In genomic region chr5:175851727-175852126, GRCh38 we compare ENCODE assay signal across 37 cellular contexts. TPM values are rescaled to one million over a fixed set of nuclear protein-coding genes. Genes with fewer than 3 reads are reported as not detected.
"Had no signal": no experiment of that assay in that cellular context is flagged by ENCODE, and none has a peak within 500 bp of the region (broad histone marks: within the 10 kb centered on the region; RNA-seq: fewer than 3 reads in every experiment).

No MANE protein-coding gene starts in this region.

- H3K9me3 ChIP-seq: adrenal gland, body of pancreas, colonic mucosa, esophagus squamous epithelium, gastroesophageal sphincter, heart right ventricle had no signal

- H3K9me3 Mint-ChIP-seq: activated CD4-positive, alpha-beta memory T cell treated with anti-CD3 and anti-CD28 coated beads for 36 hours; activated CD4-positive, alpha-beta T cell treated with anti-CD3 and anti-CD28 coated beads, Interleukin-2, amount 10 ng/mL, durations not matched to agents 24 days and 14 days; activated naive CD4-positive, alpha-beta T cell treated with anti-CD3 and anti-CD28 coated beads for 36 hours; activated naive CD4-positive, alpha-beta T cell treated with anti-CD3 and anti-CD28 coated beads, Interleukin-2, amount 50 U/mL, for 24 hours; activated naive CD8-positive, alpha-beta T cell treated with anti-CD3 and anti-CD28 coated beads for 36 hours; activated naive CD8-positive, alpha-beta T cell treated with anti-CD3 and anti-CD28 coated beads, Interleukin-2, amount 50 U/mL, for 24 hours; activated T-helper 1 cell treated with anti-CD3 and anti-CD28 coated beads, Interleukin-12 subunit alpha, Interleukin-12 subunit beta, Interleukin-2, Interleukin-4 antibody, amounts not matched to agents 30 ng/mL and 10 ng/mL and 1 ng/mL, durations not matched to agents 14 hours and 24 hours and 36 hours; activated T-helper 2 cell treated with anti-CD3 and anti-CD28 coated beads, Interferon-gamma antibody, Interleukin-2, Interleukin-4, amounts not matched to agents 10 μg/mL and 5 μg/mL and 100 μg/mL, durations not matched to agents 14 hours and 24 hours and 36 hours had no signal

- DNase-seq: activated CD4-positive, alpha-beta memory T cell treated with anti-CD3 and anti-CD28 coated beads for 36 hours; activated CD4-positive, alpha-beta T cell treated with anti-CD3 and anti-CD28 coated beads for 36 hours; activated CD4-positive, alpha-beta T cell treated with anti-CD3 and anti-CD28 coated beads, Interleukin-2, amount 10 ng/mL, durations not matched to agents 24 days and 14 days; activated CD4-positive, CD25-positive, alpha-beta regulatory T cell; activated CD4-positive, CD25-positive, alpha-beta regulatory T cell treated with anti-CD3 and anti-CD28 coated beads, Interleukin-2, amount 50 U/mL, for 72 hours; activated CD8-positive, alpha-beta memory T cell treated with anti-CD3 and anti-CD28 coated beads, Interleukin-2, amount 10 ng/mL, durations not matched to agents 7 days and 5 days; activated CD8-positive, alpha-beta memory T cell treated with anti-CD3 and anti-CD28 coated beads, Interleukin-2, amount 50 U/mL, for 4 hours; activated CD8-positive, alpha-beta T cell treated with anti-CD3 and anti-CD28 coated beads, Interleukin-2, amount 10 ng/mL, durations not matched to agents 7 days and 5 days; activated effector memory CD4-positive, alpha-beta T cell treated with anti-CD3 and anti-CD28 coated beads, Interleukin-2, amount 50 U/mL, for 16 hours; activated naive CD4-positive, alpha-beta T cell treated with anti-CD3 and anti-CD28 coated beads for 36 hours; activated naive CD8-positive, alpha-beta T cell treated with anti-CD3 and anti-CD28 coated beads for 36 hours; activated naive CD8-positive, alpha-beta T cell treated with anti-CD3 and anti-CD28 coated beads, Interleukin-2, amount 50 U/mL, for 24 hours; activated T-cell treated with anti-CD3 and anti-CD28 coated beads, Interleukin-2, amount 50 U/mL, for 1 hour; activated T-cell treated with anti-CD3 and anti-CD28 coated beads, Interleukin-2, amount 50 U/mL, for 48 hours; adrenal gland; amygdala; aorta; body of pancreas; caudate nucleus; colonic mucosa; effector CD8-positive, alpha-beta T cell; esophagus squamous epithelium; foreskin melanocyte; heart right ventricle; T-helper 2 cell had no signal

- H3K27ac ChIP-seq: adrenal gland, body of pancreas, colonic mucosa, epithelial cell of prostate, esophagus squamous epithelium, gastroesophageal sphincter had no signal

- H3K36me3 Mint-ChIP-seq: activated CD8-positive, alpha-beta memory T cell treated with anti-CD3 and anti-CD28 coated beads, Interleukin-2, amount 10 ng/mL, durations not matched to agents 7 days and 5 days; activated naive CD8-positive, alpha-beta T cell treated with anti-CD3 and anti-CD28 coated beads for 36 hours had no signal

- FAIRE-seq: endometrium, endothelial cell of umbilical vein had no signal

- H3K4me3 Mint-ChIP-seq: activated CD4-positive, alpha-beta memory T cell treated with anti-CD3 and anti-CD28 coated beads for 36 hours; activated CD4-positive, alpha-beta T cell treated with anti-CD3 and anti-CD28 coated beads for 36 hours; activated CD4-positive, alpha-beta T cell treated with anti-CD3 and anti-CD28 coated beads, Interleukin-2, amount 10 ng/mL, durations not matched to agents 24 days and 14 days; activated CD8-positive, alpha-beta memory T cell treated with anti-CD3 and anti-CD28 coated beads, Interleukin-2, amount 10 ng/mL, durations not matched to agents 7 days and 5 days; activated CD8-positive, alpha-beta T cell treated with anti-CD3 and anti-CD28 coated beads, Interleukin-2, amount 10 ng/mL, durations not matched to agents 7 days and 5 days; activated naive CD4-positive, alpha-beta T cell treated with anti-CD3 and anti-CD28 coated beads for 36 hours; activated naive CD4-positive, alpha-beta T cell treated with anti-CD3 and anti-CD28 coated beads, Interleukin-2, amount 50 U/mL, for 24 hours; activated naive CD8-positive, alpha-beta T cell treated with anti-CD3 and anti-CD28 coated beads for 36 hours; activated naive CD8-positive, alpha-beta T cell treated with anti-CD3 and anti-CD28 coated beads, Interleukin-2, amount 50 U/mL, for 24 hours; activated T-helper 1 cell treated with anti-CD3 and anti-CD28 coated beads, Interleukin-12 subunit alpha, Interleukin-12 subunit beta, Interleukin-2, Interleukin-4 antibody, amounts not matched to agents 30 ng/mL and 10 ng/mL and 1 ng/mL, durations not matched to agents 14 hours and 24 hours and 36 hours had no signal

- H3K4me1 Mint-ChIP-seq: activated CD4-positive, alpha-beta T cell treated with anti-CD3 and anti-CD28 coated beads for 36 hours; activated CD4-positive, alpha-beta T cell treated with anti-CD3 and anti-CD28 coated beads, Interleukin-2, amount 10 ng/mL, durations not matched to agents 24 days and 14 days; activated CD8-positive, alpha-beta memory T cell treated with anti-CD3 and anti-CD28 coated beads, Interleukin-2, amount 10 ng/mL, durations not matched to agents 7 days and 5 days; activated naive CD4-positive, alpha-beta T cell treated with anti-CD3 and anti-CD28 coated beads, Interleukin-2, amount 50 U/mL, for 24 hours; activated naive CD8-positive, alpha-beta T cell treated with anti-CD3 and anti-CD28 coated beads for 36 hours; activated naive CD8-positive, alpha-beta T cell treated with anti-CD3 and anti-CD28 coated beads, Interleukin-2, amount 50 U/mL, for 24 hours had no signal

- H3K4me3 ChIP-seq: adrenal gland, body of pancreas, colonic mucosa, esophagus squamous epithelium, gastroesophageal sphincter, heart right ventricle had no signal

- H3K36me3 ChIP-seq: adrenal gland, colonic mucosa, esophagus squamous epithelium, gastroesophageal sphincter, heart right ventricle had no signal

- H3K4me1 ChIP-seq: adrenal gland, body of pancreas, colonic mucosa, esophagus squamous epithelium, gastroesophageal sphincter had no signal

- H3K27me3 ChIP-seq: adrenal gland, body of pancreas, colonic mucosa had no signal

- H3K27ac Mint-ChIP-seq: activated CD4-positive, alpha-beta memory T cell treated with anti-CD3 and anti-CD28 coated beads for 36 hours; activated CD4-positive, alpha-beta T cell treated with anti-CD3 and anti-CD28 coated beads for 36 hours; activated CD4-positive, alpha-beta T cell treated with anti-CD3 and anti-CD28 coated beads, Interleukin-2, amount 10 ng/mL, durations not matched to agents 24 days and 14 days; activated CD8-positive, alpha-beta memory T cell treated with anti-CD3 and anti-CD28 coated beads, Interleukin-2, amount 10 ng/mL, durations not matched to agents 7 days and 5 days; activated CD8-positive, alpha-beta T cell treated with anti-CD3 and anti-CD28 coated beads, Interleukin-2, amount 10 ng/mL, durations not matched to agents 7 days and 5 days; activated naive CD4-positive, alpha-beta T cell treated with anti-CD3 and anti-CD28 coated beads for 36 hours; activated naive CD4-positive, alpha-beta T cell treated with anti-CD3 and anti-CD28 coated beads, Interleukin-2, amount 50 U/mL, for 24 hours; activated naive CD8-positive, alpha-beta T cell treated with anti-CD3 and anti-CD28 coated beads for 36 hours; activated naive CD8-positive, alpha-beta T cell treated with anti-CD3 and anti-CD28 coated beads, Interleukin-2, amount 50 U/mL, for 24 hours; activated T-helper 1 cell treated with anti-CD3 and anti-CD28 coated beads, Interleukin-12 subunit alpha, Interleukin-12 subunit beta, Interleukin-2, Interleukin-4 antibody, amounts not matched to agents 30 ng/mL and 10 ng/mL and 1 ng/mL, durations not matched to agents 14 hours and 24 hours and 36 hours; activated T-helper 2 cell treated with anti-CD3 and anti-CD28 coated beads, Interferon-gamma antibody, Interleukin-2, Interleukin-4, amounts not matched to agents 10 μg/mL and 5 μg/mL and 100 μg/mL, durations not matched to agents 14 hours and 24 hours and 36 hours had no signal

- ATAC-seq: activated CD4-positive, alpha-beta T cell treated with anti-CD3 and anti-CD28 coated beads for 36 hours; activated CD8-positive, alpha-beta memory T cell treated with anti-CD3 and anti-CD28 coated beads, Interleukin-2, amount 10 ng/mL, durations not matched to agents 7 days and 5 days; activated CD8-positive, alpha-beta T cell treated with anti-CD3 and anti-CD28 coated beads, Interleukin-2, amount 10 ng/mL, durations not matched to agents 7 days and 5 days; activated naive CD8-positive, alpha-beta T cell treated with anti-CD3 and anti-CD28 coated beads, Interleukin-2, amount 50 U/mL, for 24 hours; body of pancreas; gastroesophageal sphincter; heart right ventricle had no signal

RNA-seq across cellular contexts. Expression of gene CPLX2, which starts 19.7 kb away (rescaled TPM):
- total RNA-seq: activated CD4-positive, alpha-beta memory T cell treated with anti-CD3 and anti-CD28 coated beads for 36 hours; activated CD4-positive, alpha-beta T cell treated with anti-CD3 and anti-CD28 coated beads for 36 hours; activated CD4-positive, alpha-beta T cell treated with anti-CD3 and anti-CD28 coated beads, Interleukin-2, amount 10 ng/mL, durations not matched to agents 24 days and 14 days; activated CD8-positive, alpha-beta memory T cell treated with anti-CD3 and anti-CD28 coated beads for 36 hours; activated CD8-positive, alpha-beta memory T cell treated with anti-CD3 and anti-CD28 coated beads, Interleukin-2, amount 10 ng/mL, durations not matched to agents 7 days and 5 days; activated CD8-positive, alpha-beta T cell treated with anti-CD3 and anti-CD28 coated beads, Interleukin-2, amount 10 ng/mL, durations not matched to agents 7 days and 5 days; activated naive CD4-positive, alpha-beta T cell treated with anti-CD3 and anti-CD28 coated beads for 36 hours; activated naive CD8-positive, alpha-beta T cell treated with anti-CD3 and anti-CD28 coated beads for 36 hours; activated T-helper 1 cell treated with anti-CD3 and anti-CD28 coated beads, Interleukin-12 subunit alpha, Interleukin-12 subunit beta, Interleukin-2, Interleukin-4 antibody, amounts not matched to agents 30 ng/mL and 10 ng/mL and 1 ng/mL, durations not matched to agents 14 hours and 24 hours and 36 hours; activated T-helper 2 cell treated with anti-CD3 and anti-CD28 coated beads, Interferon-gamma antibody, Interleukin-2, Interleukin-4, amounts not matched to agents 10 μg/mL and 5 μg/mL and 100 μg/mL, durations not matched to agents 14 hours and 24 hours and 36 hours; aorta; dermis microvascular lymphatic vessel endothelial cell; endothelial cell of umbilical vein; fibroblast of lung; fibroblast of villous mesenchyme; glomerular endothelial cell; heart right ventricle had no signal
- polyA plus RNA-seq: aorta, endothelial cell of umbilical vein had no signal
